Comparison of ENCODE assay signal across 17 cellular contexts in the genomic region with DNA sequence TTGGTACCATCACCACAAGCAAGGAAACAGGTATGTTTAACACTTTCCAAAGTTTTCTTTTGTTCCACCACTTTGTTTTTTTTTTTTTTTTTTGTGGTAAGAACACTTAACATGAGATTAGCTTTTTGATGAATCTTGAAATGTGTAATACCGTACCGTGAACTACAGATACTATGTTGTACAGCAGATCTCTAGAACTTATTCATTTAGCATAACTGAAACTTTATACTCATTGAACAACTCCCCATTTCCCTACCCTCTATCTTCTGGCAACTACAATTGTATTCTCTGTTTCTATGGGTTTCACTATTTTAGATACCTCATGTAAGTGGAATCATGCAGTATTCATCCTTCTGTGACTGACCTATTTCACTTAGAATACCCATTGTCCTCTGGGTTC.
DNase-seq lines count a peak whose midpoint lies in the region; ATAC-seq and TF ChIP-seq lines count a peak whose summit lies in the region.
"Had no signal": no experiment of that assay in that cellular context is flagged by ENCODE, and none has a peak within 500 bp of the region (broad histone marks: within the 10 kb centered on the region; RNA-seq: fewer than 3 reads in every experiment).

No MANE protein-coding gene starts in this region.

- peaks cover 0 to 4% of the 10 kb centered on the region in 2 donors for H3K36me3 Mint-ChIP-seq in CD4-positive, alpha-beta memory T cell
- peaks cover 8% of the 10 kb centered on the region for H3K36me3 Mint-ChIP-seq in central memory CD8-positive, alpha-beta T cell (ENCODE audit: insufficient read depth)

- no peak overlapping the region for H3K4me3 ChIP-seq in CD4-positive, alpha-beta memory T cell (ENCODE audit: low read length in 2 of 2)
- no peak overlapping the region for H3K4me3 ChIP-seq in colonic mucosa
- H3K4me3 ChIP-seq: coronary artery, testis had no signal

- POLR2A ChIA-PET in CD4-positive, alpha-beta memory T cell (lab: Charles Lee; ENCODE audit: partially characterized antibody), result interaction anchor here (1.2 to 51.2 kb wide), 4 partner anchors 2 to 110 kb away, joined by 4 to 2213 read pairs (median 1109); no protein-coding TSS in a partner anchor

- H3K4me1 Mint-ChIP-seq in CD4-positive, alpha-beta memory T cell, result peaks cover 77 to 100% (median 90%) of the 10 kb centered on the region in 4 donors
- H3K4me1 Mint-ChIP-seq in central memory CD8-positive, alpha-beta T cell, result peaks cover 84% of the 10 kb centered on the region

- peak overlapping the region; percentile 76 to 96 (median 90) for H3K27ac Mint-ChIP-seq in CD4-positive, alpha-beta memory T cell
- H3K27ac Mint-ChIP-seq in central memory CD8-positive, alpha-beta T cell (ENCODE audit: low read depth), result peak overlapping the region; percentile 81

- peak overlapping the region in 7 of 8 donors; percentile 2 to 79 (median 53) for H3K4me3 Mint-ChIP-seq in CD4-positive, alpha-beta memory T cell
- no peak overlapping the region for H3K4me3 Mint-ChIP-seq in central memory CD8-positive, alpha-beta T cell
- H3K4me3 Mint-ChIP-seq: neural crest cell had no signal

- H3K9ac ChIP-seq in colonic mucosa (ENCODE audit: low read depth in 2 of 2, low read length in 2 of 2), result no peak overlapping the region

- no peaks in the 10 kb centered on the region for H3K27me3 ChIP-seq in CD4-positive, alpha-beta memory T cell (ENCODE audit: insufficient read depth, low read length)
- no peaks in the 10 kb centered on the region for H3K27me3 ChIP-seq in colonic mucosa
- H3K27me3 ChIP-seq: testis had no signal

- H3K4me1 ChIP-seq in CD4-positive, alpha-beta memory T cell (ENCODE audit: insufficient read depth, low read length), result peaks cover 100% of the 10 kb centered on the region
- no peaks in the 10 kb centered on the region for H3K4me1 ChIP-seq in colonic mucosa

- no peak for TF ChIP-seq CTCF in colonic mucosa (IDR thresholded peaks at IDR 0.05)

- H3K27ac ChIP-seq in CD4-positive, alpha-beta memory T cell (ENCODE audit: low read depth, low read length), result peak overlapping the region; percentile 45
- H3K27ac ChIP-seq in colonic mucosa, result no peak overlapping the region
- H3K27ac ChIP-seq: coronary artery, testis had no signal

- CTCF ChIA-PET in CD4-positive, alpha-beta memory T cell (lab: Charles Lee; ENCODE audit: partially characterized antibody), result interaction anchor here (0.7 to 16.9 kb wide), 9 partner anchors 9 to 111 kb away, joined by 3 to 346 read pairs (median 6); no protein-coding TSS in a partner anchor

- no peak for DNase-seq in CD4-positive, alpha-beta memory T cell
- no peak for DNase-seq in central memory CD8-positive, alpha-beta T cell (ENCODE audit: low spot score in 2 of 2)
- DNase-seq in colonic mucosa (no peak), NCI-H1105 (lab: John Stamatoyannopoulos, UW) (no peak), NCI-H82 (lab: John Stamatoyannopoulos, UW) (no peak)
- DNase-seq: aorta, DMS 273 treated with DMSO at 0.1 percent for 48 hours, erythroblast, MV-4-11, RPMI8226, testis had no signal

- intact Hi-C loops in CD4-positive, alpha-beta memory T cell (cut with micrococcal nuclease), result no loop called here
- intact Hi-C loops in colonic mucosa (cut with DNase I), result no loop called here

- H3K9me3 ChIP-seq in CD4-positive, alpha-beta memory T cell (ENCODE audit: control insufficient read depth in 1 of 2, low read length in 2 of 2), result no peaks in the 10 kb centered on the region
- no peaks in the 10 kb centered on the region for H3K9me3 ChIP-seq in colonic mucosa
- H3K9me3 ChIP-seq: testis had no signal

- ATAC-seq in GM18868 (IDR thresholded peaks at IDR 0.05; ENCODE audit: unreplicated experiment) (peak; percentile 62), HG03520 (IDR thresholded peaks at IDR 0.05; ENCODE audit: unreplicated experiment) (peak; percentile 59), GM19467 (IDR thresholded peaks at IDR 0.05; ENCODE audit: unreplicated experiment) (no peak)
- ATAC-seq in central memory CD8-positive, alpha-beta T cell (replicated peaks; ENCODE audit: extremely low read depth, poor library complexity, severe bottlenecking), result no peak

- H3K36me3 ChIP-seq in CD4-positive, alpha-beta memory T cell (ENCODE audit: insufficient read depth, low read length), result no peaks in the 10 kb centered on the region
- no peaks in the 10 kb centered on the region for H3K36me3 ChIP-seq in colonic mucosa

- H3K9me3 Mint-ChIP-seq in CD4-positive, alpha-beta memory T cell, result peaks cover 0 to 3% (median 0%) of the 10 kb centered on the region in 8 donors
- H3K9me3 Mint-ChIP-seq in central memory CD8-positive, alpha-beta T cell, result no peaks in the 10 kb centered on the region
- H3K9me3 Mint-ChIP-seq: neural crest cell had no signal

- no peaks in the 10 kb centered on the region for H3K27me3 Mint-ChIP-seq in CD4-positive, alpha-beta memory T cell
- H3K27me3 Mint-ChIP-seq in central memory CD8-positive, alpha-beta T cell, result no peaks in the 10 kb centered on the region
- H3K27me3 Mint-ChIP-seq: IgD-negative memory B cell had no signal

Comparison
In these comparisons a context has a peak if more than half of its experiments do, and no peak if none do; other contexts are left out.
1. ATAC-seq: peak in GM18868 (single experiment) and HG03520 (single experiment); none in central memory CD8-positive, alpha-beta T cell (single experiment) and GM19467 (single experiment).